In genomic region chr2:101409699-101410098, GRCh38 we compare ENCODE assay signal across 24 cellular contexts. TPM values are rescaled to one million over a fixed set of nuclear protein-coding genes. Genes with fewer than 3 reads are reported as not detected.
A peak's percentile ranks its signal among the peaks of the same experiment; 100 is the strongest.
DNase-seq lines count a peak whose midpoint lies in the region; ATAC-seq, FAIRE-seq and TF ChIP-seq lines count a peak whose summit lies in the region.
"Had no signal": no experiment of that assay in that cellular context is flagged by ENCODE, and none has a peak within 500 bp of the region (broad histone marks: within the 10 kb centered on the region; RNA-seq: fewer than 3 reads in every experiment).

No MANE protein-coding gene starts in this region.

- H3K4ac ChIP-seq in IMR-90 (ENCODE audit: low read depth, low read length) (no peak overlapping the region), H1 (replicated peaks; ENCODE audit: insufficient read length, low read depth, low read length) (no peak overlapping the region)

- H3K9me3 Mint-ChIP-seq in Caco-2 (ENCODE audit: unreplicated experiment), result peaks cover 1% of the 10 kb centered on the region
- peaks cover 1% of the 10 kb centered on the region for H3K9me3 Mint-ChIP-seq in nephron progenitor cell
- H3K9me3 Mint-ChIP-seq: HFFc6 had no signal

- H3K18ac ChIP-seq in IMR-90 (ENCODE audit: low read depth, low read length), result no peak overlapping the region
- H3K18ac ChIP-seq in H1 (ENCODE audit: extremely low read depth, low read length), result no peak overlapping the region

- POLR2A ChIA-PET in Caco-2 (lab: Charles Lee) (interaction anchor here (0.5 kb wide), 1 partner anchor 100 kb away, joined by 3 read pairs; no protein-coding TSS in a partner anchor), IMR-90 (lab: Charles Lee; ENCODE audit: unreplicated experiment) (no interaction called here), H1 (lab: Charles Lee; ENCODE audit: partially characterized antibody) (interaction anchor here (1.1 kb wide), 1 partner anchor 9 kb away, joined by 4 read pairs; no protein-coding TSS in a partner anchor), A673 (lab: Charles Lee; ENCODE audit: low non-redundant PET) (no interaction called here)

- no peak overlapping the region for H2AK9ac ChIP-seq in IMR-90 (replicated peaks; ENCODE audit: low read depth, low read length, poor library complexity)

- DNase-seq in Caco-2, result no peak
- DNase-seq in IMR-90, result no peak
- no peak for DNase-seq in H1 (ENCODE audit: low read depth in 1 of 2, low spot score in 2 of 2)
- no peak for DNase-seq in nephron progenitor cell
- no peak for DNase-seq in GM19238 (ENCODE audit: insufficient read length, low spot score)
- DNase-seq in AML-193 (lab: John Stamatoyannopoulos, UW), result no peak
- DNase-seq in A673 (ENCODE audit: low spot score), result no peak
- DNase-seq: C1 segment of cervical spinal cord; CD4-positive, alpha-beta memory T cell; COR-L47; EL; GDM1; HFFc6; KG1; MG63; NCI-H1417; NCI-H1694; Right ventricle myocardium superior; RPMI8226 had no signal

- H4K20me1 ChIP-seq in IMR-90 (ENCODE audit: insufficient read depth, low read length) (no peaks in the 10 kb centered on the region), H1 (replicated peaks in 1 of 2; ENCODE audit: control insufficient read depth in 1 of 2, insufficient read depth in 2 of 2, low read length in 2 of 2) (peaks cover 0 to 2% of the 10 kb centered on the region in 2 experiments)

- H3K79me1 ChIP-seq in IMR-90 (ENCODE audit: low read depth in 1 of 2, low read length in 2 of 2) (no peaks in the 10 kb centered on the region), H1 (ENCODE audit: low read depth, low read length) (no peaks in the 10 kb centered on the region)

- H3K27ac Mint-ChIP-seq in Caco-2 (ENCODE audit: unreplicated experiment) (peak overlapping the region; percentile 49), nephron progenitor cell (peak overlapping the region; percentile 50)
- H3K27ac Mint-ChIP-seq: CD4-positive, alpha-beta memory T cell; HFFc6 had no signal

- peaks cover 24% of the 10 kb centered on the region for H3K4me1 Mint-ChIP-seq in Caco-2 (ENCODE audit: low read depth, unreplicated experiment)
- no peaks in the 10 kb centered on the region for H3K4me1 Mint-ChIP-seq in nephron progenitor cell

- dilution Hi-C loops in IMR-90 (cut with HindIII; ENCODE audit: low sequenced_read_pairs, unreplicated experiment), result no loop called here

- H3K9ac ChIP-seq in IMR-90 (ENCODE audit: low read depth, low read length) (no peak overlapping the region), H1 (replicated peaks in 1 of 4; ENCODE audit: extremely low read depth in 1 of 4, low read depth in 3 of 4, low read length in 3 of 4) (0 out of 7 replicates have a peak overlapping the region, but pooled peaks of 1 of the 4 experiments have one; percentile 50)

- no peaks in the 10 kb centered on the region for H3K36me3 ChIP-seq in Caco-2 (ENCODE audit: control insufficient read depth, insufficient read depth, low read length)
- no peaks in the 10 kb centered on the region for H3K36me3 ChIP-seq in IMR-90 (ENCODE audit: control insufficient read depth, insufficient read depth, low read length)
- no peaks in the 10 kb centered on the region for H3K36me3 ChIP-seq in H1 (ENCODE audit: control insufficient read depth in 2 of 4, insufficient read depth in 4 of 4, low read length in 3 of 4)
- no peaks in the 10 kb centered on the region for H3K36me3 ChIP-seq in A673 (ENCODE audit: insufficient read depth, low read length, poor library complexity, severe bottlenecking)
- H3K36me3 ChIP-seq: HAP-1, MG63, SJSA1 had no signal

- peaks cover 7% of the 10 kb centered on the region for H3K9me1 ChIP-seq in IMR-90 (ENCODE audit: insufficient read depth, low read length)

- TF ChIP-seq CTCF in Caco-2 (IDR thresholded peaks at IDR 0.05; ENCODE audit: insufficient read depth in 1 of 2, low read depth in 1 of 2, low read length in 1 of 2, severe bottlenecking in 1 of 2, unreplicated experiment in 1 of 2) (no peak), IMR-90 (conservative IDR thresholded peaks at IDR 0.05; ENCODE audit: low read depth, low read length) (no peak), H1 (IDR thresholded peaks at IDR 0.05; ENCODE audit: control extremely low read depth in 1 of 3, insufficient read depth in 1 of 3, low read depth in 1 of 3, low read length in 3 of 3) (peak in 1 of 3 experiments; percentile 19; a peak in 1 of 4 replicates), nephron progenitor cell (IDR thresholded peaks at IDR 0.05) (no peak), A673 (conservative IDR thresholded peaks at IDR 0.05; ENCODE audit: low read depth, low read length) (no peak)

- no peak overlapping the region for H2BK5ac ChIP-seq in IMR-90 (ENCODE audit: low read depth, low read length, poor library complexity, severe bottlenecking)
- peak overlapping the region; percentile 86; the same call in 1 of the 2 replicates for H2BK5ac ChIP-seq in H1 (ENCODE audit: low read depth, low read length)

- no peak for TF ChIP-seq EP300 in H1 (IDR thresholded peaks at IDR 0.05; ENCODE audit: borderline replicate concordance in 1 of 2, low read depth in 2 of 2, low read length in 2 of 2)

- H3K9me3 ChIP-seq in Caco-2, result no peaks in the 10 kb centered on the region
- H3K9me3 ChIP-seq in IMR-90 (ENCODE audit: control insufficient read depth, insufficient read depth, low read length), result no peaks in the 10 kb centered on the region
- no peaks in the 10 kb centered on the region for H3K9me3 ChIP-seq in H1 (ENCODE audit: insufficient read depth in 2 of 2, low read depth in 1 of 2, low read length in 1 of 2)
- no peaks in the 10 kb centered on the region for H3K9me3 ChIP-seq in A673 (ENCODE audit: low read depth, low read length, poor library complexity, severe bottlenecking)
- H3K9me3 ChIP-seq: HAP-1, MG63, SJSA1 had no signal

- H4K91ac ChIP-seq in IMR-90 (ENCODE audit: insufficient read depth, low read depth, low read length), result no peak overlapping the region
- peak overlapping the region; percentile 96 for H4K91ac ChIP-seq in H1 (replicated peaks; ENCODE audit: insufficient read length, low read length)

- H3K56ac ChIP-seq in IMR-90 (ENCODE audit: extremely low read depth, insufficient read depth, low read length), result no peak overlapping the region
- no peak overlapping the region for H3K56ac ChIP-seq in H1 (replicated peaks; ENCODE audit: insufficient read length, low read depth, low read length)

- H3K23me2 ChIP-seq in H1 (ENCODE audit: low read depth, low read length), result peaks cover 3% of the 10 kb centered on the region; the same call in 1 of the 2 replicates

- no peak overlapping the region for H4K5ac ChIP-seq in IMR-90 (ENCODE audit: low read depth, low read length)
- no peak overlapping the region for H4K5ac ChIP-seq in H1 (ENCODE audit: insufficient read length, low read depth, low read length)

- H2BK12ac ChIP-seq in H1 (ENCODE audit: low read depth, low read length), result peak overlapping the region; percentile 97; the same call in 1 of the 2 replicates

- H3K4me3 Mint-ChIP-seq in Caco-2 (ENCODE audit: unreplicated experiment) (no peak overlapping the region), nephron progenitor cell (no peak overlapping the region)
- H3K4me3 Mint-ChIP-seq: CD4-positive, alpha-beta memory T cell; HFFc6 had no signal

- H3K36me3 Mint-ChIP-seq in Caco-2 (ENCODE audit: insufficient read depth, unreplicated experiment), result no peaks in the 10 kb centered on the region
- no peaks in the 10 kb centered on the region for H3K36me3 Mint-ChIP-seq in nephron progenitor cell (ENCODE audit: low read depth)
- H3K36me3 Mint-ChIP-seq: CD4-positive, alpha-beta memory T cell had no signal

- TF ChIP-seq POLR2A in IMR-90 (IDR thresholded peaks at IDR 0.05; ENCODE audit: low read depth, low read length) (no peak), H1 (IDR thresholded peaks at IDR 0.05; ENCODE audit: control extremely low read depth in 1 of 2, low read depth in 2 of 2, low read length in 2 of 2) (no peak)

- H2BK20ac ChIP-seq in IMR-90 (ENCODE audit: low read depth, low read length), result no peak overlapping the region
- H2BK20ac ChIP-seq in H1 (ENCODE audit: low read length), result no peak overlapping the region

- H3K27me3 Mint-ChIP-seq in Caco-2 (ENCODE audit: insufficient read depth, unreplicated experiment) (no peaks in the 10 kb centered on the region), nephron progenitor cell (ENCODE audit: low read depth, poor library complexity) (peaks cover 20% of the 10 kb centered on the region)
- H3K27me3 Mint-ChIP-seq: CD4-positive, alpha-beta memory T cell had no signal

- H3K27me3 ChIP-seq in Caco-2 (replicated peaks; ENCODE audit: control insufficient read depth, insufficient read depth, low read length) (no peaks in the 10 kb centered on the region), IMR-90 (ENCODE audit: control insufficient read depth, insufficient read depth, low read length) (no peaks in the 10 kb centered on the region), H1 (replicated peaks in 1 of 4; ENCODE audit: control insufficient read depth in 3 of 4, extremely low read depth in 1 of 4, insufficient read depth in 3 of 4, low read length in 3 of 4) (no peaks in the 10 kb centered on the region), A673 (replicated peaks; ENCODE audit: insufficient read depth, low read depth, low read length, poor library complexity) (peaks cover 5% of the 10 kb centered on the region)
- H3K27me3 ChIP-seq: MG63, SJSA1 had no signal

- intact Hi-C loops in Caco-2 (cut with micrococcal nuclease; ENCODE audit: unreplicated experiment), result no loop called here
- intact Hi-C loops in IMR-90 (cut with micrococcal nuclease), result no loop called here
- intact Hi-C loops in A673 (cut with micrococcal nuclease; ENCODE audit: unreplicated experiment), result loop anchor here (10.0 kb wide), 2 partner anchors 465 to 595 kb away; no protein-coding TSS in a partner anchor

- H3K27ac ChIP-seq in IMR-90 (ENCODE audit: insufficient read depth, low read length) (no peak overlapping the region), H1 (ENCODE audit: low read depth, low read length) (no peak overlapping the region), A673 (ENCODE audit: low read depth, low read length, poor library complexity, severe bottlenecking) (no peak overlapping the region)
- H3K27ac ChIP-seq: SJSA1 had no signal

- no peak overlapping the region for H3K14ac ChIP-seq in IMR-90 (replicated peaks; ENCODE audit: low read depth, low read length)
- no peak overlapping the region for H3K14ac ChIP-seq in H1 (ENCODE audit: insufficient read length)

- TF ChIP-seq RAD21 in IMR-90 (IDR thresholded peaks at IDR 0.05; ENCODE audit: low read length), result no peak
- peak; percentile 32 to 48; a peak in 3 of 4 replicates for TF ChIP-seq RAD21 in H1 (IDR thresholded peaks at IDR 0.05 in 1 of 2, conservative IDR thresholded peaks at IDR 0.05 in 1 of 2; ENCODE audit: low read depth in 2 of 2, low read length in 2 of 2)

- no peak for ATAC-seq in IMR-90 (ENCODE audit: low read depth)
- no peak for ATAC-seq in HG02885 (IDR thresholded peaks at IDR 0.05; ENCODE audit: poor library complexity, unreplicated experiment)
- ATAC-seq: GM12878 had no signal

- no peak overlapping the region for H2BK120ac ChIP-seq in IMR-90 (ENCODE audit: low read depth, low read length)
- no peak overlapping the region for H2BK120ac ChIP-seq in H1 (replicated peaks; ENCODE audit: low read depth, low read length)

- H3K4me2 ChIP-seq in IMR-90 (ENCODE audit: low read depth, low read length), result no peak overlapping the region
- H3K4me2 ChIP-seq in H1 (ENCODE audit: insufficient read depth in 1 of 2, low read depth in 2 of 2, low read length in 2 of 2), result no peak overlapping the region

- no peak overlapping the region for H3K4me3 ChIP-seq in Caco-2 (ENCODE audit: low read depth, low read length)
- H3K4me3 ChIP-seq in IMR-90 (ENCODE audit: insufficient read depth, low read depth, low read length), result no peak overlapping the region
- no peak overlapping the region for H3K4me3 ChIP-seq in H1 (ENCODE audit: extremely low read depth in 1 of 4, insufficient read depth in 2 of 4, low read depth in 3 of 4, low read length in 4 of 4)
- no peak overlapping the region for H3K4me3 ChIP-seq in A673 (ENCODE audit: low read depth, low read length, poor library complexity, severe bottlenecking)
- H3K4me3 ChIP-seq: GM12878, HAP-1, MG63, SJSA1 had no signal

- H3K4me1 ChIP-seq in Caco-2 (peaks cover 15% of the 10 kb centered on the region), IMR-90 (ENCODE audit: control insufficient read depth, insufficient read depth, low read length) (peaks cover 4% of the 10 kb centered on the region), H1 (replicated peaks in 1 of 4; ENCODE audit: control insufficient read depth in 3 of 4, insufficient read depth in 4 of 4, low read length in 3 of 4) (peaks cover 0 to 3% (median under 1%) of the 10 kb centered on the region in 4 experiments; a peak in 3 of 7 replicates), A673 (ENCODE audit: insufficient read depth, low read length, poor library complexity, severe bottlenecking) (no peaks in the 10 kb centered on the region)
- H3K4me1 ChIP-seq: HAP-1 had no signal

- BruUV-seq in Caco-2 (replicated peaks; lab: Mats Ljungman, UMichigan) (no TSS peak), IMR-90 (replicated peaks; lab: Mats Ljungman, UMichigan) (no TSS peak), A673 (replicated peaks; lab: Mats Ljungman, UMichigan) (no TSS peak)

- no peak overlapping the region for H2BK15ac ChIP-seq in IMR-90 (ENCODE audit: low read depth, low read length)
- peak overlapping the region; percentile 55; the same call in 1 of the 2 replicates for H2BK15ac ChIP-seq in H1 (ENCODE audit: low read length)

- H3K23ac ChIP-seq in IMR-90 (ENCODE audit: low read depth, low read length), result no peak overlapping the region
- H3K23ac ChIP-seq in H1 (ENCODE audit: insufficient read length), result no peak overlapping the region

- CTCF ChIA-PET in Caco-2 (lab: Charles Lee), result interaction anchor here (0.6 to 2.3 kb wide), 3 partner anchors 23 to 156 kb away, joined by 3 to 12 read pairs (median 3); no protein-coding TSS in a partner anchor
- CTCF ChIA-PET in IMR-90 (lab: Yijun Ruan, JAX), result interaction anchor here (0.6 to 1.0 kb wide), 2 partner anchors 68 to 422 kb away, joined by 3 read pairs; no protein-coding TSS in a partner anchor
- CTCF ChIA-PET in H1 (lab: Charles Lee; ENCODE audit: partially characterized antibody), result interaction anchor here (0.6 to 5.1 kb wide), 12 partner anchors 9 to 1895 kb away, joined by 3 to 32 read pairs (median 3); partner anchors contain the start of gene CREG2
- CTCF ChIA-PET in A673 (lab: Charles Lee), result no interaction called here

- H2AK5ac ChIP-seq in IMR-90 (ENCODE audit: low read depth, low read length) (peak overlapping the region; percentile 35; the same call in 1 of the 2 replicates), H1 (ENCODE audit: low read depth, low read length) (peak overlapping the region; percentile 93; the same call in 1 of the 2 replicates)

- in situ Hi-C loops in IMR-90 (cut with MboI; ENCODE audit: low sequenced_read_pairs), result loop anchor here (10.0 kb wide), 1 partner anchor 425 kb away; no protein-coding TSS in a partner anchor

- no peak overlapping the region for H2AFZ ChIP-seq in IMR-90 (replicated peaks; ENCODE audit: low read length, poor library complexity)
- no peak overlapping the region for H2AFZ ChIP-seq in H1 (ENCODE audit: low read length)

- 95% methylated on average over 4 of the region's 5 CpGs; no CpG with 5 or more reads in 1 of the 2 experiments for WGBS in IMR-90 (ENCODE audit: extremely low coverage in 2 of 2, insufficient read length in 1 of 2), 2 experiments
- 95% methylated on average over 5 of the region's 5 CpGs; no CpG with 5 or more reads in 1 of the 2 experiments for WGBS in H1 (ENCODE audit: extremely low coverage in 1 of 2, insufficient coverage in 1 of 2, insufficient read length in 1 of 2, insufficient replicate concordance in 2 of 2, low coverage in 1 of 2, low lambda C conversion rate in 2 of 2, missing lambda C conversion rate in 1 of 2), 2 experiments

- H4K8ac ChIP-seq in IMR-90 (ENCODE audit: low read depth in 2 of 2, low read length in 2 of 2) (no peak overlapping the region), H1 (ENCODE audit: extremely low read depth, insufficient read depth, low read length) (no peak overlapping the region)

- FAIRE-seq in H1 (lab: Jason Lieb, UNC), result no peak
- FAIRE-seq: A204.1, GM12878 had no signal

- no peaks in the 10 kb centered on the region for H3K79me2 ChIP-seq in H1 (ENCODE audit: control insufficient read depth in 1 of 2, insufficient read depth in 2 of 2, low read length in 2 of 2)

RNA-seq across cellular contexts. Expression of gene CREG2, which starts 22.4 kb away (rescaled TPM):
- 119 and 120 TPM in 2 replicates for total RNA-seq in Caco-2 (2022)
- not detected in 2 replicates for total RNA-seq in IMR-90 (2012; rRNA removed)
- 0.17 and 0.24 TPM in 2 replicates for polyA plus RNA-seq in IMR-90 (2012; rRNA removed)
- 0.06 and 0.12 TPM in 2 replicates for polyA plus RNA-seq in IMR-90 (2012; cell fraction: cytosol; rRNA removed)
- polyA plus RNA-seq in IMR-90 (2012; cell fraction: nucleus; rRNA removed; ENCODE audit: low replicate concordance), result 0.05 and 0.13 TPM in 2 replicates
- 2.0 and 2.2 TPM in 2 replicates for total RNA-seq in H1 (2021; fragmentation: NEBNext Ultra II Directional; extraction: Animal tissue kit (Norgen Biotek cat#: 25700))
- polyA plus RNA-seq in H1 (2011; rRNA removed), result 1.7 and 2.0 TPM in 2 replicates
- 1.3 TPM for polyA plus RNA-seq in H1 (2011; cell fraction: cytosol; rRNA removed)
- polyA plus RNA-seq in H1 (2011; cell fraction: nucleus; rRNA removed), result 2.6 TPM
- 0.88 to 1.3 TPM (median 0.95 TPM) in 4 replicates for polyA plus RNA-seq in H1 (2012, experiment 1 of 2)
- polyA plus RNA-seq in H1 (2012, experiment 2 of 2), result 0.68 TPM
- 0.75 TPM for polyA plus RNA-seq in H1 (2013, experiment 1 of 2)
- 1.1 TPM for polyA plus RNA-seq in H1 (2013, experiment 2 of 2)
- polyA minus RNA-seq in H1 (2011; rRNA and poly(A)+ RNA removed), result 1.6 and 1.8 TPM in 2 replicates
- polyA minus RNA-seq in H1 (2011; cell fraction: cytosol; rRNA and poly(A)+ RNA removed), result 3.8 TPM
- polyA minus RNA-seq in H1 (2011; cell fraction: nucleus; rRNA and poly(A)+ RNA removed), result 3.6 TPM
- not detected in 2 replicates for total RNA-seq in A673 (2021)
- total RNA-seq: CD4-positive, alpha-beta memory T cell; GM12878; HFFc6; Right ventricle myocardium superior; SJSA1 had no signal
- polyA plus RNA-seq: GM12878 had no signal

Comparison
In these comparisons a context has a peak if more than half of its experiments do, and no peak if none do; other contexts are left out.
1. RNA of gene CREG2, which starts 22.4 kb away (total RNA-seq): 119 to 120 TPM in Caco-2; 2.0 to 2.2 TPM in H1, not detected in IMR-90 and not detected in A673; every median in the first group is over 10 times any median in the second.
2. POLR2A ChIA-PET loops: an anchor here in Caco-2 (0.5 kb wide) and H1 (1.1 kb wide); none called in IMR-90 and A673.